14 cellular contexts compared by ENCODE assay signal in genomic region chr14:34199585-34199984, GRCh38.
DNase-seq lines count a peak whose midpoint lies in the region; ATAC-seq and TF ChIP-seq lines count a peak whose summit lies in the region.
"Had no signal": no experiment of that assay in that cellular context is flagged by ENCODE, and none has a peak within 500 bp of the region (broad histone marks: within the 10 kb centered on the region; RNA-seq: fewer than 3 reads in every experiment).

No MANE protein-coding gene starts in this region.

- no peak overlapping the region for H2BK120ac ChIP-seq in mesenchymal stem cell (ENCODE audit: low read depth, low read length)

- no peak overlapping the region for H3K4me2 ChIP-seq in mesenchymal stem cell (ENCODE audit: low read length, poor library complexity, severe bottlenecking)

- peak; percentile 79 for DNase-seq in AG09309 (ENCODE audit: low read depth)
- DNase-seq in amniotic epithelial cell (ENCODE audit: low read depth), result peak; percentile 84
- DNase-seq in mesenchymal stem cell, result peak; percentile 65
- DNase-seq in ascending aorta (ENCODE audit: low spot score in 2 of 2), result no peak
- no peak for DNase-seq in MV-4-11 (lab: John Stamatoyannopoulos, UW)
- DNase-seq: activated gamma-delta T cell; CD4-positive, alpha-beta memory T cell; dorsolateral prefrontal cortex; pancreas; T-helper 9 cell had no signal

- no peaks in the 10 kb centered on the region for H3K36me3 ChIP-seq in HEK293 (ENCODE audit: control insufficient read depth in 2 of 2, insufficient read depth in 1 of 2, low read length in 2 of 2)
- H3K36me3 ChIP-seq in mesenchymal stem cell (ENCODE audit: control insufficient read depth in 1 of 2, insufficient read depth in 2 of 2, low read depth in 1 of 2, low read length in 2 of 2), result no peaks in the 10 kb centered on the region
- no peaks in the 10 kb centered on the region for H3K36me3 ChIP-seq in ascending aorta
- H3K36me3 ChIP-seq: pancreas, tibial nerve had no signal

- no peaks in the 10 kb centered on the region for H3K27me3 ChIP-seq in mesenchymal stem cell (ENCODE audit: control insufficient read depth in 1 of 2, insufficient read depth in 1 of 2, low read length in 2 of 2)
- no peaks in the 10 kb centered on the region for H3K27me3 ChIP-seq in ascending aorta
- H3K27me3 ChIP-seq: pancreas, tibial nerve had no signal

- no peak overlapping the region for H3K9ac ChIP-seq in mesenchymal stem cell (ENCODE audit: low read length)

- H3K9me3 ChIP-seq in HEK293 (ENCODE audit: control insufficient read depth, insufficient read depth, low read depth, low read length), result no peaks in the 10 kb centered on the region
- H3K9me3 ChIP-seq in mesenchymal stem cell (ENCODE audit: control insufficient read depth, low read length), result no peaks in the 10 kb centered on the region
- H3K9me3 ChIP-seq in ascending aorta, result no peaks in the 10 kb centered on the region
- H3K9me3 ChIP-seq: pancreas, tibial nerve had no signal

- no peak overlapping the region for H3K14ac ChIP-seq in mesenchymal stem cell (ENCODE audit: low read length in 2 of 2)

- H3K27ac ChIP-seq in HEK293 (ENCODE audit: extremely low read depth, low read depth, low read length) (no peak overlapping the region), mesenchymal stem cell (ENCODE audit: low read length, poor library complexity, severe bottlenecking) (no peak overlapping the region), ascending aorta (no peak overlapping the region)
- H3K27ac ChIP-seq: dorsolateral prefrontal cortex, pancreas, tibial nerve had no signal

- CTCF ChIA-PET in HEK293 (lab: Yijun Ruan, JAX), result no interaction called here

- H2BK15ac ChIP-seq in mesenchymal stem cell (ENCODE audit: low read depth, poor library complexity, severe bottlenecking), result no peak overlapping the region

- no peak overlapping the region for H2AK5ac ChIP-seq in mesenchymal stem cell (ENCODE audit: low read length, severe bottlenecking)

- ATAC-seq in SK-N-SH treated with all-trans-retinoic acid at 6 μM for 48 hours (no peak), GM18907 (IDR thresholded peaks at IDR 0.05; ENCODE audit: unreplicated experiment) (no peak)

- H3K4me1 ChIP-seq in HEK293 (ENCODE audit: control insufficient read depth, insufficient read depth, low read length) (no peaks in the 10 kb centered on the region; the same call in 1 of the 2 replicates), mesenchymal stem cell (ENCODE audit: control insufficient read depth, insufficient read depth, low read depth, low read length) (no peaks in the 10 kb centered on the region), ascending aorta (no peaks in the 10 kb centered on the region)
- H3K4me1 ChIP-seq: pancreas had no signal

- H3K79me1 ChIP-seq in mesenchymal stem cell (replicated peaks; ENCODE audit: low read length, poor library complexity, severe bottlenecking), result no peaks in the 10 kb centered on the region

- no peak overlapping the region for H2BK12ac ChIP-seq in mesenchymal stem cell (ENCODE audit: low read length in 2 of 2)

- H3K4me3 ChIP-seq in AG09309 (ENCODE audit: control insufficient read depth, low read depth, low read length), result no peak overlapping the region
- no peak overlapping the region for H3K4me3 ChIP-seq in HEK293 (ENCODE audit: low read depth, low read length)
- H3K4me3 ChIP-seq in mesenchymal stem cell (ENCODE audit: insufficient read depth in 1 of 2, low read depth in 1 of 2, low read length in 2 of 2), result no peak overlapping the region
- no peak overlapping the region for H3K4me3 ChIP-seq in ascending aorta
- H3K4me3 ChIP-seq: dorsolateral prefrontal cortex, pancreas, tibial nerve had no signal

- TF ChIP-seq CTCF in AG09309 (IDR thresholded peaks at IDR 0.05; ENCODE audit: control insufficient read depth, insufficient read depth, low read depth, low read length, missing control alignments) (no peak), HEK293 (tag by site-specific recombination; IDR thresholded peaks at IDR 0.05) (no peak), ascending aorta (IDR thresholded peaks at IDR 0.05) (no peak)

- 67% methylated on average over 2 of the region's 4 CpGs for WGBS in mesenchymal stem cell

- no peak overlapping the region for H2BK5ac ChIP-seq in mesenchymal stem cell (ENCODE audit: low read depth, low read length, poor library complexity, severe bottlenecking)

- no peak overlapping the region for H3K18ac ChIP-seq in mesenchymal stem cell (ENCODE audit: low read depth in 1 of 2, low read length in 2 of 2)

- H3K23ac ChIP-seq in mesenchymal stem cell (ENCODE audit: low read length in 2 of 2), result no peak overlapping the region

- H2AFZ ChIP-seq in mesenchymal stem cell (ENCODE audit: low read depth, low read length), result no peak overlapping the region

- no peak overlapping the region for H4K8ac ChIP-seq in mesenchymal stem cell (ENCODE audit: low read length)

- POLR2A ChIA-PET in HEK293 (lab: Yijun Ruan, JAX), result interaction anchor here (0.7 kb wide), 1 partner anchor 1090 kb away, joined by 5 read pairs; no protein-coding TSS in a partner anchor

- H4K91ac ChIP-seq in mesenchymal stem cell (ENCODE audit: low read length), result no peak overlapping the region

- no peak overlapping the region for H3K4ac ChIP-seq in mesenchymal stem cell (ENCODE audit: low read depth in 1 of 2, low read length in 2 of 2)

- intact Hi-C loops in ascending aorta (cut with DNase I), result no loop called here

TF ChIP-seq in HEK293, 187 proteins besides CTCF, POLR2A, EP300 and RAD21:
- TF ChIP-seq TCF7L2 (IDR thresholded peaks at IDR 0.05; ENCODE audit: borderline replicate concordance, low read depth, low read length) (no peak), ZNF571 (tag by site-specific recombination; IDR thresholded peaks at IDR 0.05) (no peak), EGR2 (tag by site-specific recombination; IDR thresholded peaks at IDR 0.05; ENCODE audit: low read depth) (peak; percentile 79), ZFHX2 (tag by site-specific recombination; conservative IDR thresholded peaks at IDR 0.05) (peak; percentile 61)

TF ChIP-seq in SK-N-SH treated with all-trans-retinoic acid at 6 μM for 48 hours, 23 proteins besides CTCF, POLR2A, EP300 and RAD21 (continues in another document):
- TF ChIP-seq TSHZ2 (CRISPR knock-in tag; IDR thresholded peaks at IDR 0.05), result no peak
- no peak for TF ChIP-seq OSR1 (CRISPR knock-in tag; IDR thresholded peaks at IDR 0.05)
- no peak for TF ChIP-seq RARB (CRISPR knock-in tag; IDR thresholded peaks at IDR 0.05)
- TF ChIP-seq, protein P1, sequence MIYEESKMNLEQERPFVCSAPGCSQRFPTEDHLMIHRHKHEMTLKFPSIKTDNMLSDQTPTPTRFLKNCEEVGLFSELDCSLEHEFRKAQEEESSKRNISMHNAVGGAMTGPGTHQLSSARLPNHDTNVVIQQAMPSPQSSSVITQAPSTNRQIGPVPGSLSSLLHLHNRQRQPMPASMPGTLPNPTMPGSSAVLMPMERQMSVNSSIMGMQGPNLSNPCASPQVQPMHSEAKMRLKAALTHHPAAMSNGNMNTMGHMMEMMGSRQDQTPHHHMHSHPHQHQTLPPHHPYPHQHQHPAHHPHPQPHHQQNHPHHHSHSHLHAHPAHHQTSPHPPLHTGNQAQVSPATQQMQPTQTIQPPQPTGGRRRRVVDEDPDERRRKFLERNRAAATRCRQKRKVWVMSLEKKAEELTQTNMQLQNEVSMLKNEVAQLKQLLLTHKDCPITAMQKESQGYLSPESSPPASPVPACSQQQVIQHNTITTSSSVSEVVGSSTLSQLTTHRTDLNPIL (CRISPR knock-in tag; IDR thresholded peaks at IDR 0.05; ENCODE audit: low read depth), result no peak
- no peak for TF ChIP-seq GLIS3 (CRISPR knock-in tag; IDR thresholded peaks at IDR 0.05)
- TF ChIP-seq ZFP3 (CRISPR knock-in tag; IDR thresholded peaks at IDR 0.05), result no peak
- TF ChIP-seq BACH2 (CRISPR knock-in tag; IDR thresholded peaks at IDR 0.05; ENCODE audit: borderline replicate concordance), result no peak
- TF ChIP-seq PPARA (CRISPR knock-in tag; IDR thresholded peaks at IDR 0.05; ENCODE audit: borderline replicate concordance), result no peak
- no peak for TF ChIP-seq ZFP30 (CRISPR knock-in tag; IDR thresholded peaks at IDR 0.05)
- TF ChIP-seq ZNF565 (CRISPR knock-in tag; conservative IDR thresholded peaks at IDR 0.05; ENCODE audit: low read depth), result no peak
- TF ChIP-seq, protein P2, sequence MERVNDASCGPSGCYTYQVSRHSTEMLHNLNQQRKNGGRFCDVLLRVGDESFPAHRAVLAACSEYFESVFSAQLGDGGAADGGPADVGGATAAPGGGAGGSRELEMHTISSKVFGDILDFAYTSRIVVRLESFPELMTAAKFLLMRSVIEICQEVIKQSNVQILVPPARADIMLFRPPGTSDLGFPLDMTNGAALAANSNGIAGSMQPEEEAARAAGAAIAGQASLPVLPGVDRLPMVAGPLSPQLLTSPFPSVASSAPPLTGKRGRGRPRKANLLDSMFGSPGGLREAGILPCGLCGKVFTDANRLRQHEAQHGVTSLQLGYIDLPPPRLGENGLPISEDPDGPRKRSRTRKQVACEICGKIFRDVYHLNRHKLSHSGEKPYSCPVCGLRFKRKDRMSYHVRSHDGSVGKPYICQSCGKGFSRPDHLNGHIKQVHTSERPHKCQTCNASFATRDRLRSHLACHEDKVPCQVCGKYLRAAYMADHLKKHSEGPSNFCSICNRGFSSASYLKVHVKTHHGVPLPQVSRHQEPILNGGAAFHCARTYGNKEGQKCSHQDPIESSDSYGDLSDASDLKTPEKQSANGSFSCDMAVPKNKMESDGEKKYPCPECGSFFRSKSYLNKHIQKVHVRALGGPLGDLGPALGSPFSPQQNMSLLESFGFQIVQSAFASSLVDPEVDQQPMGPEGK (CRISPR knock-in tag; IDR thresholded peaks at IDR 0.05; ENCODE audit: borderline replicate concordance), result no peak

Comparison
In these comparisons a context has a peak if more than half of its experiments do, and no peak if none do; other contexts are left out.
1. DNase-seq: peak in AG09309 (single experiment), amniotic epithelial cell (single experiment) and mesenchymal stem cell (single experiment); none in ascending aorta (0 of 2) and MV-4-11 (single experiment).